ENCODE assay signal across 8 cellular contexts in genomic region chr7:123537026-123537642, GRCh38. TPM values are rescaled to one million over a fixed set of nuclear protein-coding genes. Genes with fewer than 3 reads are reported as not detected.
DNase-seq lines count a peak whose midpoint lies in the region; ATAC-seq, FAIRE-seq and TF ChIP-seq lines count a peak whose summit lies in the region.

No MANE protein-coding gene starts in this region.

- H3K4me2 ChIP-seq in GM23248 (ENCODE audit: unreplicated experiment) (peak overlapping the region; percentile 40), SU-DHL-6 (ENCODE audit: low read depth, low read length, poor library complexity, severe bottlenecking) (no peak overlapping the region)

- H4K20me1 ChIP-seq in GM23248 (ENCODE audit: insufficient read depth) = no peaks in the 10 kb centered on the region
- H4K20me1 ChIP-seq in SU-DHL-6 (ENCODE audit: low read depth, low read length) = no peaks in the 10 kb centered on the region

- H2AFZ ChIP-seq in ACC112 (ENCODE audit: low read length, unreplicated experiment) (no peak overlapping the region), GM23248 (no peak overlapping the region), SU-DHL-6 (ENCODE audit: low read depth, low read length, severe bottlenecking) (no peak overlapping the region)

- WGBS in GM23248 (ENCODE audit: low coverage in 1 of 2, low lambda C conversion rate in 2 of 2, missing lambda C conversion rate in 2 of 2), 2 experiments = 18 to 23% methylated on average over 3 of the region's 3 CpGs

- H3K27ac ChIP-seq in ACC112 (ENCODE audit: low read depth, low read length) (peak overlapping the region; percentile 80), GM23248 (peak overlapping the region; percentile 50), SU-DHL-6 (ENCODE audit: low read depth, low read length) (no peak overlapping the region)

- H3K9me3 ChIP-seq in GM23248 (ENCODE audit: low read depth) (no peaks in the 10 kb centered on the region), SU-DHL-6 (ENCODE audit: insufficient read depth, low read length) (no peaks in the 10 kb centered on the region)

- H3K36me3 ChIP-seq in ACC112 (ENCODE audit: insufficient read depth, low read length) = no peaks in the 10 kb centered on the region
- H3K36me3 ChIP-seq in GM23248 (ENCODE audit: low read depth) = no peaks in the 10 kb centered on the region
- no peaks in the 10 kb centered on the region for H3K36me3 ChIP-seq in SU-DHL-6 (ENCODE audit: low read length)

- ATAC-seq in GM19035 (IDR thresholded peaks at IDR 0.05; ENCODE audit: unreplicated experiment) (no peak), HG03432 (IDR thresholded peaks at IDR 0.05; ENCODE audit: unreplicated experiment) (no peak)

- peak; percentile 31 for TF ChIP-seq CTCF in SU-DHL-6 (IDR thresholded peaks at IDR 0.05; ENCODE audit: insufficient read depth, low read length, poor library complexity, severe bottlenecking)

- in situ Hi-C loops in GM23248 (cut with MboI) = no loop called here

- H3K79me2 ChIP-seq in ACC112 (ENCODE audit: control insufficient read depth, insufficient read depth, low read length, unreplicated experiment) (no peaks in the 10 kb centered on the region), GM23248 (ENCODE audit: insufficient read depth) (no peaks in the 10 kb centered on the region), SU-DHL-6 (ENCODE audit: insufficient read depth, low read length) (no peaks in the 10 kb centered on the region)

- no peaks in the 10 kb centered on the region for H3K9me2 ChIP-seq in GM23248 (ENCODE audit: insufficient read depth)
- H3K9me2 ChIP-seq in SU-DHL-6 (replicated peaks; ENCODE audit: insufficient read depth, low read length) = no peaks in the 10 kb centered on the region

- H3K27me3 ChIP-seq in ACC112 (ENCODE audit: insufficient read depth, low read length) (peaks cover 9% of the 10 kb centered on the region; the same call in 1 of the 2 replicates), GM23248 (replicated peaks; ENCODE audit: insufficient read depth) (0 out of 2 replicates have a peak, but pooled peaks cover 2% of the 10 kb centered on the region), SU-DHL-6 (ENCODE audit: low read length) (no peaks in the 10 kb centered on the region)

- FAIRE-seq in islet of Langerhans (lab: Jason Lieb, UNC) = peak; percentile 98

- DNase-seq in GM23248 (peak; percentile 49), hepatic stellate cell (ENCODE audit: low spot score) (no peak)
- no peak for DNase-seq in effector CD4-positive, alpha-beta T cell

- H3F3A ChIP-seq in GM23248 (ENCODE audit: insufficient read depth) (peaks cover 24% of the 10 kb centered on the region), SU-DHL-6 (ENCODE audit: insufficient read depth) (peaks cover 22% of the 10 kb centered on the region)

- H3K9ac ChIP-seq in GM23248 (0 out of 2 replicates have a peak overlapping the region, but pooled peaks have one; percentile 15), SU-DHL-6 (ENCODE audit: low read length) (no peak overlapping the region)

- H3K4me1 ChIP-seq in ACC112 (ENCODE audit: control insufficient read depth, insufficient read depth, low read length, unreplicated experiment) (peaks cover 27% of the 10 kb centered on the region), GM23248 (ENCODE audit: insufficient read depth) (peaks cover 20% of the 10 kb centered on the region)

- H3K4me3 ChIP-seq in ACC112 (ENCODE audit: low read depth, low read length) = no peak overlapping the region
- no peak overlapping the region for H3K4me3 ChIP-seq in GM23248
- H3K4me3 ChIP-seq in SU-DHL-6 (ENCODE audit: insufficient read depth, low read length, poor library complexity, severe bottlenecking) = no peak overlapping the region

RNA-seq across cellular contexts. Expression of gene IQUB, which starts 2.7 kb away (rescaled TPM):
- total RNA-seq in GM23248 (2014; rRNA removed; shearing (Covaris generic)) = 0.13 TPM in 1 of 2 replicates, not detected in the other
- 0.10 TPM in 1 of 2 replicates, not detected in the other for polyA plus RNA-seq in GM23248 (2016; fragmentation: Nextera tagmentation; extraction: Ambion mirVana)

RNA-seq across cellular contexts. Expression of gene NDUFA5, which starts 20.5 kb away (rescaled TPM):
- 39.0 and 52.4 TPM in 2 replicates for total RNA-seq in GM23248 (2014; rRNA removed; shearing (Covaris generic))
- 109 and 110 TPM in 2 replicates for polyA plus RNA-seq in GM23248 (2016; fragmentation: Nextera tagmentation; extraction: Ambion mirVana)
